8 cellular contexts compared by ENCODE assay signal in genomic region chr13:21625366-21625765, GRCh38. TPM values are rescaled to one million over a fixed set of nuclear protein-coding genes. Genes with fewer than 3 reads are reported as not detected.
DNase-seq lines count a peak whose midpoint lies in the region; ATAC-seq and TF ChIP-seq lines count a peak whose summit lies in the region.

No MANE protein-coding gene starts in this region.

- POLR2A ChIA-PET in activated CD4-positive, alpha-beta T cell treated with anti-CD3 and anti-CD28 coated beads, Interleukin-2, amount 10 ng/mL, durations not matched to agents 7 days and 5 days (lab: Charles Lee): no interaction called here

- no peak overlapping the region for H3K27ac ChIP-seq in foreskin keratinocyte

- H3K4me3 Mint-ChIP-seq in activated CD4-positive, alpha-beta T cell treated with anti-CD3 and anti-CD28 coated beads, Interleukin-2, amount 10 ng/mL, durations not matched to agents 7 days and 5 days: no peak overlapping the region

- CTCF ChIA-PET in activated CD4-positive, alpha-beta T cell treated with anti-CD3 and anti-CD28 coated beads, Interleukin-2, amount 10 ng/mL, durations not matched to agents 7 days and 5 days (lab: Charles Lee): no interaction called here

- peak; percentile 1 for DNase-seq in NCI-H1105 treated with DMSO at 0.1 percent for 48 hours (lab: John Stamatoyannopoulos, UW)
- no peak for DNase-seq in NCI-H1105 (lab: John Stamatoyannopoulos, UW)
- DNase-seq in HuH-7.5 (ENCODE audit: low spot score): peak; percentile 32
- peak; percentile 59 for DNase-seq in RPMI8226
- DNase-seq in foreskin keratinocyte: peak in 1 of 2 donors; percentile 54
- no peak for DNase-seq in activated CD4-positive, alpha-beta T cell treated with anti-CD3 and anti-CD28 coated beads, Interleukin-2, amount 10 ng/mL, durations not matched to agents 7 days and 5 days

- H3K27me3 Mint-ChIP-seq in activated CD4-positive, alpha-beta T cell treated with anti-CD3 and anti-CD28 coated beads, Interleukin-2, amount 10 ng/mL, durations not matched to agents 7 days and 5 days: peaks cover 6% of the 10 kb centered on the region

- ATAC-seq in foreskin keratinocyte (peak; percentile 67), HG03520 (IDR thresholded peaks at IDR 0.05; ENCODE audit: unreplicated experiment) (no peak), HG02678 (IDR thresholded peaks at IDR 0.05; ENCODE audit: unreplicated experiment) (no peak)

- H3K9me3 Mint-ChIP-seq in activated CD4-positive, alpha-beta T cell treated with anti-CD3 and anti-CD28 coated beads, Interleukin-2, amount 10 ng/mL, durations not matched to agents 7 days and 5 days: no peaks in the 10 kb centered on the region

- H3K36me3 Mint-ChIP-seq in activated CD4-positive, alpha-beta T cell treated with anti-CD3 and anti-CD28 coated beads, Interleukin-2, amount 10 ng/mL, durations not matched to agents 7 days and 5 days (ENCODE audit: low read depth): no peaks in the 10 kb centered on the region

- peak; percentile 89 for TF ChIP-seq CTCF in foreskin keratinocyte (conservative IDR thresholded peaks at IDR 0.05)

- H3K4me1 ChIP-seq in foreskin keratinocyte: no peaks in the 10 kb centered on the region

- no peak overlapping the region for H3K27ac Mint-ChIP-seq in activated CD4-positive, alpha-beta T cell treated with anti-CD3 and anti-CD28 coated beads, Interleukin-2, amount 10 ng/mL, durations not matched to agents 7 days and 5 days

- H3K4me1 Mint-ChIP-seq in activated CD4-positive, alpha-beta T cell treated with anti-CD3 and anti-CD28 coated beads, Interleukin-2, amount 10 ng/mL, durations not matched to agents 7 days and 5 days: no peaks in the 10 kb centered on the region

- H3K27me3 ChIP-seq in foreskin keratinocyte: no peaks in the 10 kb centered on the region

RNA-seq across cellular contexts. Expression of gene MICU2, which starts 21.4 kb away (rescaled TPM):
- total RNA-seq in foreskin keratinocyte: 35.1 and 35.4 TPM in 2 replicates
- 23.5 and 26.5 TPM in 2 replicates for polyA plus RNA-seq in foreskin keratinocyte
- 10 to 100 TPM; 32.0 to 33.9 TPM for total RNA-seq in activated CD4-positive, alpha-beta T cell treated with anti-CD3 and anti-CD28 coated beads, Interleukin-2, amount 10 ng/mL, durations not matched to agents 7 days and 5 days

RNA-seq across cellular contexts. Expression of gene FGF9, which starts 45.5 kb away (rescaled TPM):
- total RNA-seq in foreskin keratinocyte: 0.04 TPM in 1 of 2 replicates, not detected in the other
- not detected in 2 replicates for polyA plus RNA-seq in foreskin keratinocyte
- under 1 TPM in 1 of 2 experiments, not detected in 1; 0.04 TPM for total RNA-seq in activated CD4-positive, alpha-beta T cell treated with anti-CD3 and anti-CD28 coated beads, Interleukin-2, amount 10 ng/mL, durations not matched to agents 7 days and 5 days

Comparison
In these comparisons a context has a peak if more than half of its experiments do, and no peak if none do; other contexts are left out.
1. DNase-seq: peak in NCI-H1105 treated with DMSO at 0.1 percent for 48 hours (single experiment), HuH-7.5 (single experiment) and RPMI8226 (single experiment); none in NCI-H1105 (single experiment) and activated CD4-positive, alpha-beta T cell treated with anti-CD3 and anti-CD28 coated beads, Interleukin-2, amount 10 ng/mL, durations not matched to agents 7 days and 5 days (single experiment).